ENCODE assay signal across 11 cellular contexts in the genomic region with DNA sequence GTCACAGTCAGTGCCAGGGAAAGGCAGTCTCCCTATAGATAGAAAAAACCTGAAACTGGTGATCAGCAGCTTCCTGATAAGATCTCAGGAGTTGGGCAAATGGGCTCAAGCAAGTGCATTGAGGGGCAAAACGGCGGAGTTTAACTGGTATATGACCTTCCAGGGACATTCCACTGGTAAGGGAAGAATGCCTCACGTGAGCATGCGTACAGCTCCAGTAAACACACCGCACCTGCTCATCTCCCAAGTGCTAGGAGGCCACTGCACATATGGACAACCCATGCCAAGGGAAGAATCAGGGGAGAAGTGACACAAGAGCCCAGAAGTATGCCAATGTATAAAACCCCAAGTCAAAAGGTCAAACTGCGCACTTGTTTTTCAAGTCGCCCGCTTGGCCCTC. TPM values are rescaled to one million over a fixed set of nuclear protein-coding genes. Genes with fewer than 3 reads are reported as not detected.
"Had no signal": no experiment of that assay in that cellular context is flagged by ENCODE, and none has a peak within 500 bp of the region (broad histone marks: within the 10 kb centered on the region; RNA-seq: fewer than 3 reads in every experiment).

No MANE protein-coding gene starts in this region.

- H3K4me3 Mint-ChIP-seq: HFFc6 had no signal

- H3K27ac Mint-ChIP-seq: HFFc6 had no signal

- H3K4me3 ChIP-seq: GM23248, HAP-1, K562 had no signal

- H3K4me1 ChIP-seq: HAP-1 had no signal

- H2AFZ ChIP-seq: GM23248 had no signal

- H3K27ac ChIP-seq: GM23248, HL-60 had no signal

- ATAC-seq: HCT116, K562 had no signal

- H3K9me3 Mint-ChIP-seq: HFFc6 had no signal

- DNase-seq: GM23248, GOT3, H7, HFFc6, IMR-90, KG1 had no signal

- H3K9me3 ChIP-seq: HAP-1 had no signal

- H3K36me3 ChIP-seq: HAP-1 had no signal

RNA-seq across cellular contexts. Expression of a gene that starts 11.6 kb away (rescaled TPM):
- total RNA-seq: GM23248, H4, H7, HFFc6, K562 had no signal
- polyA plus RNA-seq: GM23248 had no signal
